In genomic region chr2:37083873-37084792, GRCh38 we compare ENCODE assay signal across 8 cellular contexts. TPM values are rescaled to one million over a fixed set of nuclear protein-coding genes. Genes with fewer than 3 reads are reported as not detected.
DNase-seq lines count a peak whose midpoint lies in the region; ATAC-seq and TF ChIP-seq lines count a peak whose summit lies in the region.

Gene GPATCH11 (plus strand): TSS chr2:37084518. CDS start chr2:37088382, 3,864 bp downstream.
Gene HEATR5B (minus strand): TSS chr2:37084372. CDS start chr2:37083414, 958 bp downstream.

- peak; percentile 96 for DNase-seq in EL
- peak; percentile 73 for DNase-seq in H4 (ENCODE audit: low spot score)
- peak; percentile 88 for DNase-seq in LNCaP clone FGC (ENCODE audit: low read depth)
- peak; percentile 97 for DNase-seq in RPMI8226
- peak; percentile 97 for DNase-seq in fibroblast of villous mesenchyme (ENCODE audit: low read depth)
- peak; percentile 96 for DNase-seq in stomach

- no peak for TF ChIP-seq CTCF in LNCaP clone FGC (IDR thresholded peaks at IDR 0.05; ENCODE audit: control insufficient read depth, extremely low read depth, insufficient read depth)
- no peak for TF ChIP-seq CTCF in fibroblast of villous mesenchyme (IDR thresholded peaks at IDR 0.05; ENCODE audit: insufficient read depth, low read depth, low read length)
- TF ChIP-seq CTCF in neural cell (IDR thresholded peaks at IDR 0.05; ENCODE audit: poor library complexity, severe bottlenecking): peak; percentile 14
- TF ChIP-seq CTCF in stomach (IDR thresholded peaks at IDR 0.05): no peak

- no peaks in the 10 kb centered on the region for H3K9me3 ChIP-seq in neural cell (ENCODE audit: low read length)
- H3K9me3 ChIP-seq in stomach: no peaks in the 10 kb centered on the region

- peak within 1 kb of the TSS; percentile 87 for H3K4me2 ChIP-seq in neural cell (ENCODE audit: low read length)

- H3K27me3 Mint-ChIP-seq in activated T-helper 17 cell treated with anti-CD3 and anti-CD28 coated beads, Interleukin-2, amount 50 U/mL, for 72 hours: no peaks in the 10 kb centered on the region

- peak; percentile 86 for ATAC-seq in activated T-helper 17 cell treated with anti-CD3 and anti-CD28 coated beads, Interleukin-2, amount 50 U/mL, for 72 hours (replicated peaks)

- H3K4me1 ChIP-seq in stomach: peaks cover 24 to 56% (median 47%) of the 10 kb centered on the region in 4 donors

- no peaks in the 10 kb centered on the region for H3K36me3 ChIP-seq in neural cell (ENCODE audit: insufficient read depth, low read length)
- H3K36me3 ChIP-seq in stomach: peaks cover under 1 to 23% (median 18%) of the 10 kb centered on the region in 4 donors

- intact Hi-C loops in stomach (cut with DNase I; ENCODE audit: low total_unique reads): no loop called here

- peak within 1 kb of the TSS; percentile 81 for H3K9ac ChIP-seq in neural cell (ENCODE audit: low read length)

- H3K79me2 ChIP-seq in neural cell (replicated peaks; ENCODE audit: insufficient read depth, low read length): peaks cover 15% of the 10 kb centered on the region

- no peak within 1 kb of the TSS for H3K4me3 Mint-ChIP-seq in activated T-helper 17 cell treated with anti-CD3 and anti-CD28 coated beads, Interleukin-2, amount 50 U/mL, for 72 hours

- no peaks in the 10 kb centered on the region for H3K9me2 ChIP-seq in neural cell (ENCODE audit: insufficient read depth, low read length)

- WGBS in stomach, 5 donors: 0% methylated on average over 38 to 74 of the region's 74 CpGs

- TF ChIP-seq RAD21 in neural cell (conservative IDR thresholded peaks at IDR 0.05): peak; percentile 32

- no peak within 1 kb of the TSS for H3K27ac Mint-ChIP-seq in activated T-helper 17 cell treated with anti-CD3 and anti-CD28 coated beads, Interleukin-2, amount 50 U/mL, for 72 hours

- TF ChIP-seq POLR2A in stomach (IDR thresholded peaks at IDR 0.05): peak in 1 of 4 donors; percentile 33

- H3K9me3 Mint-ChIP-seq in activated T-helper 17 cell treated with anti-CD3 and anti-CD28 coated beads, Interleukin-2, amount 50 U/mL, for 72 hours: peaks cover 3% of the 10 kb centered on the region

- no peaks in the 10 kb centered on the region for H3K27me3 ChIP-seq in neural cell (ENCODE audit: insufficient read depth, low read depth, low read length)
- H3K27me3 ChIP-seq in stomach: no peaks in the 10 kb centered on the region

- peak within 1 kb of the TSS; percentile 69 for H3K4me3 ChIP-seq in LNCaP clone FGC (ENCODE audit: low read depth, low read length)
- H3K4me3 ChIP-seq in fibroblast of villous mesenchyme (ENCODE audit: low read depth, low read length): peak within 1 kb of the TSS; percentile 83
- H3K4me3 ChIP-seq in neural cell (ENCODE audit: low read length): peak within 1 kb of the TSS; percentile 76
- peak within 1 kb of the TSS; percentile 83 to 97 (median 90) for H3K4me3 ChIP-seq in stomach

- H3F3A ChIP-seq in neural cell (ENCODE audit: insufficient read depth, low read length, poor library complexity, severe bottlenecking): no peaks in the 10 kb centered on the region

- peaks cover 52% of the 10 kb centered on the region for H3K36me3 Mint-ChIP-seq in activated T-helper 17 cell treated with anti-CD3 and anti-CD28 coated beads, Interleukin-2, amount 50 U/mL, for 72 hours (ENCODE audit: low read depth)

- H3K27ac ChIP-seq in neural cell (ENCODE audit: low read length): peak within 1 kb of the TSS; percentile 58
- peak within 1 kb of the TSS; percentile 71 to 88 (median 85) for H3K27ac ChIP-seq in stomach

- peak within 1 kb of the TSS; percentile 87 for H2AFZ ChIP-seq in neural cell (ENCODE audit: low read depth, low read length)

- H3K4me1 Mint-ChIP-seq in activated T-helper 17 cell treated with anti-CD3 and anti-CD28 coated beads, Interleukin-2, amount 50 U/mL, for 72 hours: peaks cover 27% of the 10 kb centered on the region

- peak; percentile 49 for TF ChIP-seq EP300 in neural cell (conservative IDR thresholded peaks at IDR 0.05; ENCODE audit: poor library complexity, severe bottlenecking)
- no peak for TF ChIP-seq EP300 in stomach (IDR thresholded peaks at IDR 0.05)

- no peaks in the 10 kb centered on the region for H4K20me1 ChIP-seq in neural cell (ENCODE audit: insufficient read depth)

TF ChIP-seq in neural cell, 6 proteins besides CTCF, POLR2A, EP300 and RAD21:
- TF ChIP-seq MXI1 (conservative IDR thresholded peaks at IDR 0.05; ENCODE audit: poor library complexity, severe bottlenecking): peak; percentile 96
- peak; percentile 75 for TF ChIP-seq POLR2AphosphoS5 (IDR thresholded peaks at IDR 0.05)
- peak; percentile 35 for TF ChIP-seq TAF1 (IDR thresholded peaks at IDR 0.05; ENCODE audit: low read depth)
- TF ChIP-seq SMC3 (conservative IDR thresholded peaks at IDR 0.05; ENCODE audit: poor library complexity): peak; percentile 41
- TF ChIP-seq EZH2 (IDR thresholded peaks at IDR 0.05; ENCODE audit: borderline replicate concordance, insufficient read depth, low read length, poor library complexity, severe bottlenecking): no peak
- TF ChIP-seq, protein P1, sequence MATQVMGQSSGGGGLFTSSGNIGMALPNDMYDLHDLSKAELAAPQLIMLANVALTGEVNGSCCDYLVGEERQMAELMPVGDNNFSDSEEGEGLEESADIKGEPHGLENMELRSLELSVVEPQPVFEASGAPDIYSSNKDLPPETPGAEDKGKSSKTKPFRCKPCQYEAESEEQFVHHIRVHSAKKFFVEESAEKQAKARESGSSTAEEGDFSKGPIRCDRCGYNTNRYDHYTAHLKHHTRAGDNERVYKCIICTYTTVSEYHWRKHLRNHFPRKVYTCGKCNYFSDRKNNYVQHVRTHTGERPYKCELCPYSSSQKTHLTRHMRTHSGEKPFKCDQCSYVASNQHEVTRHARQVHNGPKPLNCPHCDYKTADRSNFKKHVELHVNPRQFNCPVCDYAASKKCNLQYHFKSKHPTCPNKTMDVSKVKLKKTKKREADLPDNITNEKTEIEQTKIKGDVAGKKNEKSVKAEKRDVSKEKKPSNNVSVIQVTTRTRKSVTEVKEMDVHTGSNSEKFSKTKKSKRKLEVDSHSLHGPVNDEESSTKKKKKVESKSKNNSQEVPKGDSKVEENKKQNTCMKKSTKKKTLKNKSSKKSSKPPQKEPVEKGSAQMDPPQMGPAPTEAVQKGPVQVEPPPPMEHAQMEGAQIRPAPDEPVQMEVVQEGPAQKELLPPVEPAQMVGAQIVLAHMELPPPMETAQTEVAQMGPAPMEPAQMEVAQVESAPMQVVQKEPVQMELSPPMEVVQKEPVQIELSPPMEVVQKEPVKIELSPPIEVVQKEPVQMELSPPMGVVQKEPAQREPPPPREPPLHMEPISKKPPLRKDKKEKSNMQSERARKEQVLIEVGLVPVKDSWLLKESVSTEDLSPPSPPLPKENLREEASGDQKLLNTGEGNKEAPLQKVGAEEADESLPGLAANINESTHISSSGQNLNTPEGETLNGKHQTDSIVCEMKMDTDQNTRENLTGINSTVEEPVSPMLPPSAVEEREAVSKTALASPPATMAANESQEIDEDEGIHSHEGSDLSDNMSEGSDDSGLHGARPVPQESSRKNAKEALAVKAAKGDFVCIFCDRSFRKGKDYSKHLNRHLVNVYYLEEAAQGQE (IDR thresholded peaks at IDR 0.05; ENCODE audit: borderline replicate concordance): no peak

RNA-seq across cellular contexts. Expression of gene GPATCH11, which starts in this region (rescaled TPM):
- total RNA-seq in H4 (2014; rRNA removed; shearing (Covaris generic)): 3.3 and 3.4 TPM in 2 replicates
- 10 to 100 TPM; 12.4 to 17.9 TPM for total RNA-seq in activated T-helper 17 cell treated with anti-CD3 and anti-CD28 coated beads, Interleukin-2, amount 50 U/mL, for 72 hours
- 7.1 and 8.6 TPM in 2 replicates for total RNA-seq in fibroblast of villous mesenchyme
- polyA plus RNA-seq in neural cell: 14.7 and 17.7 TPM in 2 replicates
- 23.6 and 24.6 TPM in 2 replicates for polyA minus RNA-seq in neural cell
- 1 to 10 TPM in 4 of 5 donors, under 1 TPM in 1; 0.45 to 7.9 (median 4.8) TPM for total RNA-seq in stomach
- polyA plus RNA-seq in stomach: 1 to 10 TPM; 2.2 to 6.7 (median 4.7) TPM

RNA-seq across cellular contexts. Expression of gene HEATR5B, which starts in this region (rescaled TPM):
- 1.4 and 1.6 TPM in 2 replicates for total RNA-seq in H4 (2014; rRNA removed; shearing (Covaris generic))
- total RNA-seq in activated T-helper 17 cell treated with anti-CD3 and anti-CD28 coated beads, Interleukin-2, amount 50 U/mL, for 72 hours: 10 to 100 TPM; 23.2 to 23.9 TPM
- total RNA-seq in fibroblast of villous mesenchyme (23.8 and 27.6 TPM in 2 replicates), stomach (10 to 100 TPM; 24.8 to 95.1 (median 53.1) TPM)
- polyA plus RNA-seq in neural cell (40.8 and 46.0 TPM in 2 replicates), stomach (1 to 10 TPM; 3.2 to 6.1 (median 4.3) TPM)
- polyA minus RNA-seq in neural cell: 117 and 120 TPM in 2 replicates

Comparison
In these comparisons a context has a peak if more than half of its experiments do, and no peak if none do; other contexts are left out.
1. Peak in every context shown above with its lines: DNase-seq, ATAC-seq, H3K4me3 ChIP-seq and H3K27ac ChIP-seq.